In genomic region chr18:21453512-21453862, GRCh38 we compare ENCODE assay signal across 17 cellular contexts.
DNase-seq lines count a peak whose midpoint lies in the region; ATAC-seq, FAIRE-seq and TF ChIP-seq lines count a peak whose summit lies in the region.
"Had no signal": no experiment of that assay in that cellular context is flagged by ENCODE, and none has a peak within 500 bp of the region (broad histone marks: within the 10 kb centered on the region; RNA-seq: fewer than 3 reads in every experiment).

No MANE protein-coding gene starts in this region.

- H3K4me1 ChIP-seq in pancreas (no peaks in the 10 kb centered on the region), Karpas-422 (ENCODE audit: low read length) (no peaks in the 10 kb centered on the region), HAP-1 (no peaks in the 10 kb centered on the region)

- ATAC-seq in pancreas = peak in 3 of 4 donors; percentile 32 to 51 (median 35)
- ATAC-seq: activated T-cell treated with anti-CD3 and anti-CD28 coated beads, Interleukin-2, amount 50 U/mL, for 4 hours; GM23338; stimulated activated effector memory CD8-positive, alpha-beta T cell treated with anti-CD3 and anti-CD28 coated beads, Interleukin-12 subunit alpha, Interleukin-12 subunit beta, amount 100 ng/mL, for 72 hours had no signal

- H3K4me2 ChIP-seq in Karpas-422 (ENCODE audit: low read depth, low read length, poor library complexity, severe bottlenecking) = no peak overlapping the region
- H3K4me2 ChIP-seq: GM23338 had no signal

- no peak for TF ChIP-seq CTCF in epithelial cell of esophagus (IDR thresholded peaks at IDR 0.05; ENCODE audit: insufficient read depth, low read depth, low read length, missing control alignments)
- no peak for TF ChIP-seq CTCF in pancreas (IDR thresholded peaks at IDR 0.05)

- 48 to 53% methylated on average over 6 of the region's 6 CpGs for WGBS in pancreas, 2 donors

- DNase-seq in EH (ENCODE audit: low read depth) (peak; percentile 24), M059J (ENCODE audit: low read depth) (peak; percentile 72), epithelial cell of esophagus (ENCODE audit: low read depth) (peak; percentile 8), pancreas (no peak), Karpas-422 (no peak), medulla oblongata (ENCODE audit: extremely low spot score) (no peak), cerebellar nuclear complex (lab: John Stamatoyannopoulos, UW) (no peak), HAP-1 (ENCODE audit: low spot score in 2 of 2) (no peak)
- DNase-seq: activated T-cell treated with anti-CD3 and anti-CD28 coated beads, Interleukin-2, amount 50 U/mL, for 4 hours; cortex of kidney; naive B cell; NCI-H1092 treated with DMSO at 0.1 percent for 48 hours; RPMI8226; T1000 had no signal

- H3K9me3 ChIP-seq in pancreas (no peaks in the 10 kb centered on the region), Karpas-422 (ENCODE audit: low read length) (no peaks in the 10 kb centered on the region), HAP-1 (no peaks in the 10 kb centered on the region)

- H3K27ac ChIP-seq in pancreas (no peak overlapping the region), Karpas-422 (ENCODE audit: low read length) (no peak overlapping the region)

- no peak overlapping the region for H3K9ac ChIP-seq in Karpas-422 (ENCODE audit: low read length)

- H4K20me1 ChIP-seq in Karpas-422 (ENCODE audit: insufficient read depth, low read depth, low read length) = no peaks in the 10 kb centered on the region

- in situ Hi-C loops in HAP-1 (cut with MboI; ENCODE audit: low sequenced_read_pairs) = no loop called here

- H2AFZ ChIP-seq in Karpas-422 (ENCODE audit: low read length) = no peak overlapping the region
- H2AFZ ChIP-seq: GM23338 had no signal

- no peak for FAIRE-seq in pancreas (lab: Jason Lieb, UNC)
- FAIRE-seq: G401.6 had no signal

- no peaks in the 10 kb centered on the region for H3K36me3 ChIP-seq in pancreas
- H3K36me3 ChIP-seq in Karpas-422 (ENCODE audit: insufficient read depth, low read length) = no peaks in the 10 kb centered on the region
- peaks cover 10% of the 10 kb centered on the region for H3K36me3 ChIP-seq in HAP-1 (replicated peaks)

- no peaks in the 10 kb centered on the region for H3K27me3 ChIP-seq in pancreas
- no peaks in the 10 kb centered on the region for H3K27me3 ChIP-seq in Karpas-422 (ENCODE audit: low read length)
- H3K27me3 ChIP-seq in HAP-1 (ENCODE audit: low read depth) = no peaks in the 10 kb centered on the region

- intact Hi-C loops in pancreas (cut with DNase I) = no loop called here

- H3K4me3 ChIP-seq in epithelial cell of esophagus (ENCODE audit: low read length) (no peak overlapping the region), pancreas (no peak overlapping the region), Karpas-422 (ENCODE audit: low read length) (no peak overlapping the region), HAP-1 (no peak overlapping the region)
- H3K4me3 ChIP-seq: GM23338 had no signal

- no peaks in the 10 kb centered on the region for H3K9me2 ChIP-seq in Karpas-422 (replicated peaks; ENCODE audit: insufficient read depth, low read length)

- no peaks in the 10 kb centered on the region for H3K79me2 ChIP-seq in Karpas-422 (ENCODE audit: low read length)

Comparison
In these comparisons a context has a peak if more than half of its experiments do, and no peak if none do; other contexts are left out.
1. DNase-seq: peak in EH (single experiment), M059J (single experiment) and epithelial cell of esophagus (single experiment); none in pancreas (0 of 6), Karpas-422 (single experiment), medulla oblongata (single experiment), cerebellar nuclear complex (0 of 2) and HAP-1 (0 of 2).